ENCODE assay signal across 15 cellular contexts in the genomic region with DNA sequence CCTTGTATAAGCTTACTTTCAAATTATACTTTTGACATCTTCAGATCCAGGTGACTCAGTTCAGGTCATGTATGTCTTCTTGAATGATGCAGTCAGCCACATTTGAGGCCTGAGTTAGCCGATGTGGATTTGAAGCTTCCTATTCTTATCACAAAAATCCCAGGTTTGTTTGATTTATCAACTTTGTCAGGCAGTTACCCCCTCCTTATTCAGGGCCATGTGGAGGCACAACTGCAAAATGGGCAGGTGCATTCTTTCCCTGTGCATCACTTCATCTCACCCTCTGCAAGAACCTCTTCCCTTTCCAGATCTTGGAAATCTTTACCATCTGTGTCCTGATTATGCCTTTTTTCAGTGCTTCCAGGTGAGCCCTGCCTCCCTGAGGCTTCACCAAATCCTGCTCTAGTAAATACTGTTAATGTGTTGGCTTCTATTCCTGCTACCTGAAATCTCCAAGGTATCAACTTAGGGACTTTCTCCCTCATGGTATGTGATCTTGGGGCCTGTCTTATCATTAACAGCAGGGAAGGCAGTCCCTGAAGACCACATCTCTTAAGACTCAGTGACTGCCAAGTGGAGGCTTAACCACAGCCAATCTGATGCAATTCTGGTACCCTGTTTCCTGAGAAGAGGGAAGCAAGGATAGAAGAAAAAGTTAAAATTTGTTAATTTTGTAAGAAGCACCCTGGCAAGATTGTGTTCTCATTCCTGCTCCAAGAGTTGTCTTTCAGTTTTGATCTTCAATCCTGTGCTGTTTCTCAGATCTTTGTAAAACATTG. TPM values are rescaled to one million over a fixed set of nuclear protein-coding genes. Genes with fewer than 3 reads are reported as not detected.
DNase-seq lines count a peak whose midpoint lies in the region; ATAC-seq and TF ChIP-seq lines count a peak whose summit lies in the region.
"Had no signal": no experiment of that assay in that cellular context is flagged by ENCODE, and none has a peak within 500 bp of the region (broad histone marks: within the 10 kb centered on the region; RNA-seq: fewer than 3 reads in every experiment).

No MANE protein-coding gene starts in this region.

- in situ Hi-C loops in ACHN (cut with HindIII; ENCODE audit: low pct_ligation_motif_present, low pct_unique_long_range_greater_than_20kb, low sequenced_read_pairs): no loop called here

- H3K36me3 ChIP-seq in Caco-2 (ENCODE audit: control insufficient read depth, insufficient read depth, low read length): no peaks in the 10 kb centered on the region; the same call in 1 of the 2 replicates

- no peaks in the 10 kb centered on the region for H3K27me3 ChIP-seq in Caco-2 (replicated peaks; ENCODE audit: control insufficient read depth, insufficient read depth, low read length)

- peaks cover 7% of the 10 kb centered on the region for H3K36me3 Mint-ChIP-seq in Caco-2 (ENCODE audit: insufficient read depth, unreplicated experiment)
- no peaks in the 10 kb centered on the region for H3K36me3 Mint-ChIP-seq in chondrocyte (ENCODE audit: low read depth)
- H3K36me3 Mint-ChIP-seq: CD14-positive monocyte had no signal

- H3K4me3 Mint-ChIP-seq in Caco-2 (ENCODE audit: unreplicated experiment) (peak overlapping the region; percentile 60), chondrocyte (ENCODE audit: unreplicated experiment) (no peak overlapping the region)
- H3K4me3 Mint-ChIP-seq: CD14-positive monocyte had no signal

- POLR2A ChIA-PET in Caco-2 (lab: Charles Lee): no interaction called here

- DNase-seq in Caco-2 (peak; percentile 56 to 57), NCI-H69 (lab: John Stamatoyannopoulos, UW) (peak; percentile 25), chondrocyte (ENCODE audit: low spot score) (no peak), omental fat pad (ENCODE audit: low spot score) (no peak), left colon (no peak), ACHN (no peak), DMS53 treated with DMSO at 0.1 percent for 48 hours (lab: John Stamatoyannopoulos, UW; ENCODE audit: unreplicated experiment) (no peak)
- DNase-seq: Kasumi-1, NCI-H1105 treated with DMSO at 0.1 percent for 48 hours, NCI-H1694 treated with DMSO at 0.1 percent for 48 hours, SHP77 had no signal

- BruUV-seq in Caco-2 (replicated peaks; lab: Mats Ljungman, UMichigan): TSS peak; percentile 50

- no peaks in the 10 kb centered on the region for H3K9me3 ChIP-seq in Caco-2
- H3K9me3 ChIP-seq: A549 had no signal

- H3K27ac Mint-ChIP-seq in Caco-2 (ENCODE audit: unreplicated experiment) (peak overlapping the region; percentile 99), chondrocyte (ENCODE audit: unreplicated experiment) (peak overlapping the region; percentile 42)
- H3K27ac Mint-ChIP-seq: CD14-positive monocyte had no signal

- ATAC-seq in omental fat pad (ENCODE audit: low FRiP score): peak; percentile 18
- ATAC-seq in left colon: no peak
- ATAC-seq in HG03045 (IDR thresholded peaks at IDR 0.05; ENCODE audit: unreplicated experiment): no peak
- ATAC-seq: A549 had no signal

- CTCF ChIA-PET in Caco-2 (lab: Charles Lee): no interaction called here

- no peaks in the 10 kb centered on the region for H3K9me3 Mint-ChIP-seq in Caco-2 (ENCODE audit: unreplicated experiment)
- H3K9me3 Mint-ChIP-seq in chondrocyte (ENCODE audit: low read depth): no peaks in the 10 kb centered on the region

- H3K4me3 ChIP-seq in Caco-2 (ENCODE audit: low read depth, low read length): no peak overlapping the region
- H3K4me3 ChIP-seq: A549 had no signal

- no peaks in the 10 kb centered on the region for H3K27me3 Mint-ChIP-seq in Caco-2 (ENCODE audit: insufficient read depth, unreplicated experiment)
- no peaks in the 10 kb centered on the region for H3K27me3 Mint-ChIP-seq in chondrocyte (ENCODE audit: low read depth)

- H3K4me1 Mint-ChIP-seq in Caco-2 (ENCODE audit: low read depth, unreplicated experiment) (peaks cover 65% of the 10 kb centered on the region), chondrocyte (ENCODE audit: low read depth) (peaks cover 33% of the 10 kb centered on the region)
- H3K4me1 Mint-ChIP-seq: CD14-positive monocyte had no signal

- intact Hi-C loops in Caco-2 (cut with micrococcal nuclease; ENCODE audit: unreplicated experiment): loop anchor here (1.0 to 5.0 kb wide), 6 partner anchors 9 to 437 kb away; a partner anchor contains a TSS
- intact Hi-C loops in left colon (cut with DNase I, micrococcal nuclease): no loop called here

- TF ChIP-seq CTCF in Caco-2 (IDR thresholded peaks at IDR 0.05; ENCODE audit: insufficient read depth in 1 of 2, low read depth in 1 of 2, low read length in 1 of 2, severe bottlenecking in 1 of 2, unreplicated experiment in 1 of 2) (no peak), chondrocyte (IDR thresholded peaks at IDR 0.05) (no peak), omental fat pad (IDR thresholded peaks at IDR 0.05) (no peak)

- H3K4me1 ChIP-seq in Caco-2: peaks cover 96% of the 10 kb centered on the region
- H3K4me1 ChIP-seq: A549 had no signal

RNA-seq across cellular contexts. Expression of a gene that starts 9.4 kb away (rescaled TPM):
- total RNA-seq in Caco-2 (2022) (92.2 and 118 TPM in 2 replicates), chondrocyte (17.9 to 25.1 TPM (median 18.1 TPM) in 3 replicates), omental fat pad (10 to 100 TPM in 2 of 4 donors, 1 to 10 TPM in 2; 4.7 to 23.7 (median 10.4) TPM), left colon (1 to 10 TPM; 2.1 to 6.5 TPM)
- total RNA-seq: HT-29 had no signal

Comparison
In these comparisons a context has a peak if more than half of its experiments do, and no peak if none do; other contexts are left out.
1. DNase-seq: peak in Caco-2 (2 of 2) and NCI-H69 (single experiment); none in chondrocyte (single experiment), omental fat pad (single experiment), left colon (0 of 2), ACHN (single experiment) and DMS53 treated with DMSO at 0.1 percent for 48 hours (single experiment).